In genomic region chr20:1274485-1275313, GRCh38 we compare ENCODE assay signal across 16 cellular contexts. TPM values are rescaled to one million over a fixed set of nuclear protein-coding genes. Genes with fewer than 3 reads are reported as not detected.
DNase-seq lines count a peak whose midpoint lies in the region; ATAC-seq, FAIRE-seq and TF ChIP-seq lines count a peak whose summit lies in the region.
"Had no signal": no experiment of that assay in that cellular context is flagged by ENCODE, and none has a peak within 500 bp of the region (broad histone marks: within the 10 kb centered on the region; RNA-seq: fewer than 3 reads in every experiment).

No MANE protein-coding gene starts in this region.

- H3K36me3 Mint-ChIP-seq in activated CD4-positive, alpha-beta T cell treated with anti-CD3 and anti-CD28 coated beads, Interleukin-2, amount 10 ng/mL, durations not matched to agents 24 days and 14 days (ENCODE audit: low read depth), result no peaks in the 10 kb centered on the region

- no peaks in the 10 kb centered on the region for H3K9me3 Mint-ChIP-seq in activated CD4-positive, alpha-beta T cell treated with anti-CD3 and anti-CD28 coated beads, Interleukin-2, amount 10 ng/mL, durations not matched to agents 24 days and 14 days
- H3K9me3 Mint-ChIP-seq: activated CD4-positive, alpha-beta T cell treated with anti-CD3 and anti-CD28 coated beads, Interleukin-2, amount 10 ng/mL, durations not matched to agents 7 days and 5 days; neural crest cell; T-helper 1 cell treated with Interleukin-12 subunit alpha and Interleukin-12 subunit beta and Interleukin-4 antibody, amounts not matched to agents 30 μg/mL and 1 μg/mL, for 36 hours had no signal

- TF ChIP-seq CTCF in suprapubic skin (IDR thresholded peaks at IDR 0.05), result no peak

- FAIRE-seq in small intestine (lab: Jason Lieb, UNC), result no peak
- FAIRE-seq: H54 had no signal

- no peaks in the 10 kb centered on the region for H3K9me3 ChIP-seq in SJCRH30 (replicated peaks)
- no peaks in the 10 kb centered on the region for H3K9me3 ChIP-seq in small intestine (ENCODE audit: control insufficient read depth, low read depth)
- no peaks in the 10 kb centered on the region for H3K9me3 ChIP-seq in suprapubic skin
- H3K9me3 ChIP-seq: upper lobe of left lung had no signal

- peak; percentile 47 for DNase-seq in activated CD4-positive, alpha-beta T cell treated with anti-CD3 and anti-CD28 coated beads, Interleukin-2, amount 10 ng/mL, durations not matched to agents 24 days and 14 days
- no peak for DNase-seq in activated CD4-positive, alpha-beta T cell treated with anti-CD3 and anti-CD28 coated beads for 48 hours
- DNase-seq in NCI-H2029 treated with DMSO at 0.1 percent for 48 hours (lab: John Stamatoyannopoulos, UW) (peak; percentile 35), SJCRH30 (peak; percentile 37 to 58), small intestine (peak; percentile 53), islet precursor cell (no peak), suprapubic skin (ENCODE audit: low spot score in 2 of 2) (no peak)
- DNase-seq: activated CD4-positive, alpha-beta T cell treated with anti-CD3 and anti-CD28 coated beads, Interleukin-2, amount 10 ng/mL, durations not matched to agents 7 days and 5 days; activated gamma-delta T cell; left colon; upper lobe of left lung had no signal

- no peaks in the 10 kb centered on the region for H3K27me3 ChIP-seq in SJCRH30
- H3K27me3 ChIP-seq in small intestine (ENCODE audit: control insufficient read depth in 2 of 2, insufficient read depth in 2 of 2, low read length in 2 of 2), result no peaks in the 10 kb centered on the region
- H3K27me3 ChIP-seq in suprapubic skin, result no peaks in the 10 kb centered on the region
- H3K27me3 ChIP-seq: upper lobe of left lung had no signal

- TF ChIP-seq POLR2A in suprapubic skin (IDR thresholded peaks at IDR 0.05), result no peak

- H3K36me3 ChIP-seq in SJCRH30 (no peaks in the 10 kb centered on the region), small intestine (ENCODE audit: control insufficient read depth in 2 of 2, insufficient read depth in 2 of 2, low read length in 2 of 2) (no peaks in the 10 kb centered on the region), suprapubic skin (no peaks in the 10 kb centered on the region)
- H3K36me3 ChIP-seq: upper lobe of left lung had no signal

- H3K27me3 Mint-ChIP-seq in activated CD4-positive, alpha-beta T cell treated with anti-CD3 and anti-CD28 coated beads, Interleukin-2, amount 10 ng/mL, durations not matched to agents 24 days and 14 days, result no peaks in the 10 kb centered on the region
- H3K27me3 Mint-ChIP-seq: activated CD4-positive, alpha-beta T cell treated with anti-CD3 and anti-CD28 coated beads, Interleukin-2, amount 10 ng/mL, durations not matched to agents 7 days and 5 days had no signal

- TF ChIP-seq EP300 in suprapubic skin (IDR thresholded peaks at IDR 0.05), result no peak

- H3K27ac Mint-ChIP-seq in activated CD4-positive, alpha-beta T cell treated with anti-CD3 and anti-CD28 coated beads, Interleukin-2, amount 10 ng/mL, durations not matched to agents 24 days and 14 days, result no peak overlapping the region
- H3K27ac Mint-ChIP-seq: activated CD4-positive, alpha-beta T cell treated with anti-CD3 and anti-CD28 coated beads, Interleukin-2, amount 10 ng/mL, durations not matched to agents 7 days and 5 days; T-helper 1 cell treated with Interleukin-12 subunit alpha and Interleukin-12 subunit beta and Interleukin-4 antibody, amounts not matched to agents 30 μg/mL and 1 μg/mL, for 36 hours had no signal

- no peak for ATAC-seq in GM21447 (IDR thresholded peaks at IDR 0.05; ENCODE audit: unreplicated experiment)
- ATAC-seq: left colon had no signal

- H3K27ac ChIP-seq in SJCRH30 (no peak overlapping the region), small intestine (ENCODE audit: low read depth in 1 of 2, low read length in 1 of 2) (no peak overlapping the region), suprapubic skin (no peak overlapping the region)
- H3K27ac ChIP-seq: upper lobe of left lung had no signal

- H3K4me1 Mint-ChIP-seq in activated CD4-positive, alpha-beta T cell treated with anti-CD3 and anti-CD28 coated beads, Interleukin-2, amount 10 ng/mL, durations not matched to agents 24 days and 14 days, result no peaks in the 10 kb centered on the region
- H3K4me1 Mint-ChIP-seq: neural crest cell had no signal

- H3K4me3 ChIP-seq in SJCRH30, result no peak overlapping the region
- H3K4me3 ChIP-seq in small intestine (ENCODE audit: low read depth in 1 of 2, low read length in 2 of 2), result no peak overlapping the region
- H3K4me3 ChIP-seq in suprapubic skin, result no peak overlapping the region
- H3K4me3 ChIP-seq: smooth muscle cell, upper lobe of left lung had no signal

- peaks cover 32% of the 10 kb centered on the region for H3K4me1 ChIP-seq in SJCRH30
- no peaks in the 10 kb centered on the region for H3K4me1 ChIP-seq in small intestine (ENCODE audit: control insufficient read depth in 2 of 2, insufficient read depth in 1 of 2, low read depth in 1 of 2, low read length in 1 of 2)
- H3K4me1 ChIP-seq in suprapubic skin, result no peaks in the 10 kb centered on the region
- H3K4me1 ChIP-seq: upper lobe of left lung had no signal

- H3K4me3 Mint-ChIP-seq in activated CD4-positive, alpha-beta T cell treated with anti-CD3 and anti-CD28 coated beads, Interleukin-2, amount 10 ng/mL, durations not matched to agents 24 days and 14 days, result no peak overlapping the region
- H3K4me3 Mint-ChIP-seq: activated CD4-positive, alpha-beta T cell treated with anti-CD3 and anti-CD28 coated beads, Interleukin-2, amount 10 ng/mL, durations not matched to agents 7 days and 5 days; neural crest cell; T-helper 1 cell treated with Interleukin-12 subunit alpha and Interleukin-12 subunit beta and Interleukin-4 antibody, amounts not matched to agents 30 μg/mL and 1 μg/mL, for 36 hours had no signal

- WGBS in small intestine, 3 donors, result 31 to 66% (median 53%) methylated on average over 14 of the region's 14 CpGs
- 91% methylated on average over 14 of the region's 14 CpGs for WGBS in suprapubic skin

- intact Hi-C loops in activated CD4-positive, alpha-beta T cell treated with anti-CD3 and anti-CD28 coated beads, Interleukin-2, amount 10 ng/mL, durations not matched to agents 24 days and 14 days (cut with micrococcal nuclease), result no loop called here

RNA-seq across cellular contexts. Expression of gene SNPH, which starts 8.6 kb away (rescaled TPM):
- 1.7 and 1.8 TPM in 2 replicates for total RNA-seq in activated CD4-positive, alpha-beta T cell treated with anti-CD3 and anti-CD28 coated beads, Interleukin-2, amount 10 ng/mL, durations not matched to agents 24 days and 14 days
- total RNA-seq in SJCRH30 (2014; rRNA removed; shearing (Covaris generic)), result 2.9 and 3.0 TPM in 2 replicates
- polyA plus RNA-seq in small intestine, result 1 to 10 TPM in 1 of 3 donors, under 1 TPM in 2; 0.45 to 3.2 (median 0.81) TPM
- total RNA-seq in suprapubic skin, result 1 to 10 TPM in 3 of 4 donors, under 1 TPM in 1; 0.89 to 3.8 (median 2.5) TPM

RNA-seq across cellular contexts. Expression of gene RAD21L1, which starts 48.9 kb away (rescaled TPM):
- not detected in 2 replicates for total RNA-seq in activated CD4-positive, alpha-beta T cell treated with anti-CD3 and anti-CD28 coated beads, Interleukin-2, amount 10 ng/mL, durations not matched to agents 24 days and 14 days
- total RNA-seq in SJCRH30 (2014; rRNA removed; shearing (Covaris generic)), result 0.28 TPM in 1 of 2 replicates, not detected in the other
- polyA plus RNA-seq in small intestine, result not detected
- under 1 TPM in 1 of 4 donors, not detected in 3; 0.34 TPM for total RNA-seq in suprapubic skin
- total RNA-seq: left colon, neural crest cell, smooth muscle cell, upper lobe of left lung had no signal
- polyA plus RNA-seq: smooth muscle cell had no signal

RNA-seq across cellular contexts. Expression of gene SDCBP2, which starts 54.2 kb away (rescaled TPM):
- total RNA-seq in activated CD4-positive, alpha-beta T cell treated with anti-CD3 and anti-CD28 coated beads, Interleukin-2, amount 10 ng/mL, durations not matched to agents 24 days and 14 days, result 2.0 and 3.0 TPM in 2 replicates
- 0.71 TPM in 2 replicates for total RNA-seq in SJCRH30 (2014; rRNA removed; shearing (Covaris generic))
- polyA plus RNA-seq in small intestine, result 100 to 1,000 TPM; 102 to 724 (median 481) TPM
- 100 to 1,000 TPM in 3 of 4 donors, 10 to 100 TPM in 1; 74.4 to 143 (median 115) TPM for total RNA-seq in suprapubic skin

Comparison
In these comparisons a context has a peak if more than half of its experiments do, and no peak if none do; other contexts are left out.
1. DNase-seq: peak in activated CD4-positive, alpha-beta T cell treated with anti-CD3 and anti-CD28 coated beads, Interleukin-2, amount 10 ng/mL, durations not matched to agents 24 days and 14 days (single experiment), NCI-H2029 treated with DMSO at 0.1 percent for 48 hours (single experiment), SJCRH30 (2 of 2) and small intestine (single experiment); none in activated CD4-positive, alpha-beta T cell treated with anti-CD3 and anti-CD28 coated beads for 48 hours (single experiment), islet precursor cell (single experiment) and suprapubic skin (0 of 2).
2. RNA of gene SDCBP2, which starts 54.2 kb away (total RNA-seq): 74.4 to 143 TPM in suprapubic skin; 2.0 to 3.0 TPM in activated CD4-positive, alpha-beta T cell treated with anti-CD3 and anti-CD28 coated beads, Interleukin-2, amount 10 ng/mL, durations not matched to agents 24 days and 14 days and 0.71 TPM in SJCRH30; every median in the first group is over 10 times any median in the second.